8 cellular contexts compared by ENCODE assay signal in the genomic region with DNA sequence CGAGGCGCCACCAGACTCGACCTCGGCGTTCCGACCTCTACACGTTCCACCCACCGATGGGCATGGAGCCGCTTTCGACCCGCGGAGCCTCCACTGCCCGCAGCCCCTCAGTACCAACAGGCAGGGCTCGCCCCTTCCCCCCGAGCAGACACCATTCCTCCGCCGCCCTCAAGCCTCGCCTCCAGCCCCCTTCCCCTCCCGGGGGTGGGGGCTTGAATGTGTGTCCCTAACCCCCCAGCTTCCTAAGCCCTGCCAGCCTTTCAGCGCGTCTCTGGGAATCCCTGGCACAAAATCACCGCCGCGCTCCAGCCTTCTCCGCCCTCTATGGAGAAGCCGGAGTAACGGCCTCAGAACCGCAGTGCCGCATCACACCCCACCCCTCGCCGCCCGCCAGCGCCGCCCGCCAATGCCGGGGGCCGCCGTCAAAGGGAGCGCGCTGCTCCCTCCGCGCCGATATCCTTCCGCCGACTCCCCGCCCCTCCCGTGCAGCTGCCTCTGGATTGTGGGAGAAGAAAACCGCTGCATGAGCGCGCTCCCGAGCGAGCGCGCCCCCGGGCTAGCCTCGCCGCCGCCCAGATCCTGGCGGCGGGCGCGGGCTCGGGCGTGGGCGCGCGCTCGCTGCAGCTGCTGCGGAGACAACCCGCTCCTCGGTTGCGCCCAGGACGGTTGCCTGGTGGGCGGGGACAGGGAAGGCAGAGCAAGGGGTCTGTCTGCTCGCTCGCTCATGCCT. TPM values are rescaled to one million over a fixed set of nuclear protein-coding genes. Genes with fewer than 3 reads are reported as not detected.
DNase-seq lines count a peak whose midpoint lies in the region; TF ChIP-seq lines count a peak whose summit lies in the region.

A gene with protein sequence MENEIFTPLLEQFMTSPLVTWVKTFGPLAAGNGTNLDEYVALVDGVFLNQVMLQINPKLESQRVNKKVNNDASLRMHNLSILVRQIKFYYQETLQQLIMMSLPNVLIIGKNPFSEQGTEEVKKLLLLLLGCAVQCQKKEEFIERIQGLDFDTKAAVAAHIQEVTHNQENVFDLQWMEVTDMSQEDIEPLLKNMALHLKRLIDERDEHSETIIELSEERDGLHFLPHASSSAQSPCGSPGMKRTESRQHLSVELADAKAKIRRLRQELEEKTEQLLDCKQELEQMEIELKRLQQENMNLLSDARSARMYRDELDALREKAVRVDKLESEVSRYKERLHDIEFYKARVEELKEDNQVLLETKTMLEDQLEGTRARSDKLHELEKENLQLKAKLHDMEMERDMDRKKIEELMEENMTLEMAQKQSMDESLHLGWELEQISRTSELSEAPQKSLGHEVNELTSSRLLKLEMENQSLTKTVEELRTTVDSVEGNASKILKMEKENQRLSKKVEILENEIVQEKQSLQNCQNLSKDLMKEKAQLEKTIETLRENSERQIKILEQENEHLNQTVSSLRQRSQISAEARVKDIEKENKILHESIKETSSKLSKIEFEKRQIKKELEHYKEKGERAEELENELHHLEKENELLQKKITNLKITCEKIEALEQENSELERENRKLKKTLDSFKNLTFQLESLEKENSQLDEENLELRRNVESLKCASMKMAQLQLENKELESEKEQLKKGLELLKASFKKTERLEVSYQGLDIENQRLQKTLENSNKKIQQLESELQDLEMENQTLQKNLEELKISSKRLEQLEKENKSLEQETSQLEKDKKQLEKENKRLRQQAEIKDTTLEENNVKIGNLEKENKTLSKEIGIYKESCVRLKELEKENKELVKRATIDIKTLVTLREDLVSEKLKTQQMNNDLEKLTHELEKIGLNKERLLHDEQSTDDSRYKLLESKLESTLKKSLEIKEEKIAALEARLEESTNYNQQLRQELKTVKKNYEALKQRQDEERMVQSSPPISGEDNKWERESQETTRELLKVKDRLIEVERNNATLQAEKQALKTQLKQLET (N-terminal part only) (minus strand): TSS at position 343 of the 730 bp plus-strand sequence. CDS start 777 bp downstream, outside the sequence.

- H3K4me1 Mint-ChIP-seq in HFFc6 (ENCODE audit: low read depth): peaks cover 68% of the 10 kb centered on the region

- H3K9me3 ChIP-seq in suprapubic skin: no peaks in the 10 kb centered on the region

- H3K27ac Mint-ChIP-seq in HFFc6: peak within 1 kb of the TSS; percentile 92

- peaks cover 6% of the 10 kb centered on the region; the same call in 1 of the 2 replicates for H3K36me3 Mint-ChIP-seq in HFFc6 (ENCODE audit: low read depth)

- peak within 1 kb of the TSS; percentile 86 for H3K27ac ChIP-seq in suprapubic skin

- peak within 1 kb of the TSS; percentile 78 for H3K4me3 ChIP-seq in GM08714 (ENCODE audit: low read length)
- peak within 1 kb of the TSS; percentile 89 for H3K4me3 ChIP-seq in NB4 (ENCODE audit: low read depth, low read length)
- peak within 1 kb of the TSS; percentile 86 for H3K4me3 ChIP-seq in suprapubic skin

- peaks cover 1% of the 10 kb centered on the region for H3K27me3 Mint-ChIP-seq in HFFc6 (ENCODE audit: insufficient read depth)

- no peaks in the 10 kb centered on the region for H3K36me3 ChIP-seq in suprapubic skin

- DNase-seq in HFFc6 (peak; percentile 98), NB4 (ENCODE audit: low read depth) (peak; percentile 99), SK-N-DZ (ENCODE audit: low spot score) (peak; percentile 96), glomerular endothelial cell (ENCODE audit: extremely low read depth, low read depth, low spot score) (no peak), occipital lobe (lab: John Stamatoyannopoulos, UW) (peak; percentile 93), suprapubic skin (ENCODE audit: low spot score in 2 of 2) (peak; percentile 96 to 97)
- DNase-seq in activated naive CD4-positive, alpha-beta T cell treated with anti-CD3 and anti-CD28 coated beads, Interleukin-2, amount 50 U/mL, for 16 hours: peak; percentile 88

- under 1% methylated on average over 51 of the region's 76 CpGs for WGBS in suprapubic skin

- TF ChIP-seq POLR2A in NB4 (IDR thresholded peaks at IDR 0.05; ENCODE audit: extremely low read depth, insufficient read length): peak; percentile 82
- TF ChIP-seq POLR2A in suprapubic skin (IDR thresholded peaks at IDR 0.05): peak in 1 of 2 donors; percentile 71

- TF ChIP-seq CTCF in HFFc6 (IDR thresholded peaks at IDR 0.05): peak; percentile 48
- no peak for TF ChIP-seq CTCF in NB4 (IDR thresholded peaks at IDR 0.05; ENCODE audit: low read depth, low read length)
- TF ChIP-seq CTCF in suprapubic skin (IDR thresholded peaks at IDR 0.05): no peak

- H3K4me1 ChIP-seq in suprapubic skin: peaks cover 26% of the 10 kb centered on the region

- peak within 1 kb of the TSS; percentile 94 for H3K4me3 Mint-ChIP-seq in HFFc6

- no peaks in the 10 kb centered on the region for H3K27me3 ChIP-seq in suprapubic skin

- no peak for TF ChIP-seq EP300 in suprapubic skin (IDR thresholded peaks at IDR 0.05)

- no peaks in the 10 kb centered on the region for H3K9me3 Mint-ChIP-seq in HFFc6

RNA-seq across cellular contexts. Expression of the gene that starts here (rescaled TPM):
- 10 to 100 TPM; 39.7 to 62.5 (median 45.7) TPM for total RNA-seq in HFFc6 (2021; fragmentation: NEBNext Ultra II Directional; extraction: Animal tissue kit (Norgen Biotek cat#: 25700))
- polyA plus RNA-seq in SK-N-DZ (2014; cell fraction: cytosol; rRNA removed): 60.9 and 62.5 TPM in 2 replicates
- 92.4 and 132 TPM in 2 replicates for polyA plus RNA-seq in SK-N-DZ (2014; cell fraction: nucleus; rRNA removed)
- total RNA-seq in glomerular endothelial cell (40.0 and 45.7 TPM in 2 replicates), occipital lobe (388 TPM), suprapubic skin (10 to 100 TPM in 3 of 4 donors, 1 to 10 TPM in 1; 9.0 to 25.8 (median 18.2) TPM)
